Comparison of ENCODE assay signal across 12 cellular contexts in genomic region chr13:48570225-48570828, GRCh38. TPM values are rescaled to one million over a fixed set of nuclear protein-coding genes. Genes with fewer than 3 reads are reported as not detected.
DNase-seq lines count a peak whose midpoint lies in the region; ATAC-seq and TF ChIP-seq lines count a peak whose summit lies in the region.
"Had no signal": no experiment of that assay in that cellular context is flagged by ENCODE, and none has a peak within 500 bp of the region (broad histone marks: within the 10 kb centered on the region; RNA-seq: fewer than 3 reads in every experiment).

No MANE protein-coding gene starts in this region.

- H3K4ac ChIP-seq in H9 (ENCODE audit: low read depth, low read length): no peak overlapping the region

- H3K23me2 ChIP-seq in H9 (ENCODE audit: insufficient read length, low read depth, low read length, poor library complexity, severe bottlenecking): no peaks in the 10 kb centered on the region

- peaks cover 6% of the 10 kb centered on the region for H3F3A ChIP-seq in smooth muscle cell (ENCODE audit: low read depth)

- no peaks in the 10 kb centered on the region for H3K9me3 Mint-ChIP-seq in H9
- H3K9me3 Mint-ChIP-seq: activated B cell treated with CpG ODN at 0.5 μM for 24 hours had no signal

- H3K79me2 ChIP-seq in H9 (ENCODE audit: insufficient read depth, low read length): no peaks in the 10 kb centered on the region
- H3K79me2 ChIP-seq in smooth muscle cell (ENCODE audit: low read depth): no peaks in the 10 kb centered on the region

- intact Hi-C loops in ascending aorta (cut with DNase I): no loop called here
- intact Hi-C loops in left lung (cut with DNase I): loop anchor here in 1 of 2 donors (10.0 kb wide), 2 partner anchors 76 to 166 kb away; no protein-coding TSS in a partner anchor

- H3K27me3 Mint-ChIP-seq in H9 (ENCODE audit: low read depth): no peaks in the 10 kb centered on the region; the same call in 1 of the 2 replicates

- H4K5ac ChIP-seq in H9 (ENCODE audit: insufficient read length, low read depth, low read length): no peak overlapping the region

- no peak overlapping the region for H4K8ac ChIP-seq in H9 (replicated peaks; ENCODE audit: insufficient read length, low read depth, low read length)

- H3K23ac ChIP-seq in H9 (ENCODE audit: insufficient read length, low read depth, low read length): no peak overlapping the region

- no peaks in the 10 kb centered on the region for H3K36me3 ChIP-seq in ascending aorta
- no peaks in the 10 kb centered on the region for H3K36me3 ChIP-seq in left lung
- no peaks in the 10 kb centered on the region for H3K36me3 ChIP-seq in smooth muscle cell (ENCODE audit: low read depth)
- H3K36me3 ChIP-seq: adrenal gland had no signal

- no peak overlapping the region for H2BK5ac ChIP-seq in H9 (ENCODE audit: insufficient read length, low read length)

- H3K4me1 ChIP-seq in H9 (ENCODE audit: insufficient read depth, low read length): no peaks in the 10 kb centered on the region; the same call in 1 of the 2 replicates
- H3K4me1 ChIP-seq in ascending aorta: peaks cover 3 to 16% of the 10 kb centered on the region in 2 donors
- H3K4me1 ChIP-seq in left lung: peaks cover 13 to 86% of the 10 kb centered on the region in 2 donors
- H3K4me1 ChIP-seq in smooth muscle cell (ENCODE audit: low read depth): peaks cover 7% of the 10 kb centered on the region

- no peaks in the 10 kb centered on the region for H3K36me3 Mint-ChIP-seq in H9 (ENCODE audit: insufficient read depth in 1 of 3, low read depth in 3 of 3)

- H2BK15ac ChIP-seq in H9 (ENCODE audit: low read depth, low read length): no peak overlapping the region

- H2BK20ac ChIP-seq in H9 (ENCODE audit: low read depth, low read length, poor library complexity, severe bottlenecking): no peak overlapping the region

- H3K4me3 ChIP-seq in ascending aorta (no peak overlapping the region), left lung (no peak overlapping the region), smooth muscle cell (no peak overlapping the region)
- H3K4me3 ChIP-seq: adrenal gland had no signal

- DNase-seq in H9 (no peak), ascending aorta (ENCODE audit: low spot score in 2 of 2) (no peak), left lung (peak; percentile 64 to 76), smooth muscle cell (lab: John Stamatoyannopoulos, UW; ENCODE audit: unreplicated experiment) (no peak), COLO829 (ENCODE audit: low spot score) (no peak)
- no peak for DNase-seq in activated naive CD4-positive, alpha-beta T cell treated with Interleukin-2 at 50 U/mL for 16 hours
- DNase-seq: activated B cell treated with CpG ODN at 0.5 μM for 24 hours, KG1, mesendoderm had no signal

- peak; percentile 45 for ATAC-seq in left lung
- ATAC-seq in HG03045 (IDR thresholded peaks at IDR 0.05; ENCODE audit: unreplicated experiment): no peak
- no peak for ATAC-seq in HG02970 (IDR thresholded peaks at IDR 0.05; ENCODE audit: low FRiP score, unreplicated experiment)

- H3K9ac ChIP-seq in H9 (ENCODE audit: extremely low read depth, insufficient read length, low read length) (no peak overlapping the region), smooth muscle cell (ENCODE audit: low read depth) (no peak overlapping the region)

- H3K79me1 ChIP-seq in H9 (ENCODE audit: insufficient read depth, low read depth, low read length, poor library complexity, severe bottlenecking): no peaks in the 10 kb centered on the region

- no peak overlapping the region for H3K18ac ChIP-seq in H9 (ENCODE audit: insufficient read length, low read depth, low read length)

- no peak overlapping the region for H3K4me3 Mint-ChIP-seq in H9
- H3K4me3 Mint-ChIP-seq: activated B cell treated with CpG ODN at 0.5 μM for 24 hours had no signal

- H3K56ac ChIP-seq in H9 (ENCODE audit: insufficient read length, low read depth, low read length): no peak overlapping the region

- H3K27ac Mint-ChIP-seq in H9: peak overlapping the region in 2 of 3 experiments; percentile 21 to 78; a peak in 3 of 7 replicates
- H3K27ac Mint-ChIP-seq: activated B cell treated with CpG ODN at 0.5 μM for 24 hours had no signal

- H4K20me1 ChIP-seq in H9 (ENCODE audit: control insufficient read depth, insufficient read depth, insufficient read length) (no peaks in the 10 kb centered on the region), smooth muscle cell (ENCODE audit: low read depth) (no peaks in the 10 kb centered on the region)

- H2AFZ ChIP-seq in H9 (ENCODE audit: low read length) (no peak overlapping the region), smooth muscle cell (ENCODE audit: low read depth) (peak overlapping the region; percentile 99)

- H3K4me2 ChIP-seq in H9 (ENCODE audit: insufficient read depth, insufficient read length, low read length) (no peak overlapping the region), smooth muscle cell (no peak overlapping the region)

- H2BK120ac ChIP-seq in H9 (ENCODE audit: low read depth, low read length, poor library complexity, severe bottlenecking): no peak overlapping the region

- no peak overlapping the region for H3K14ac ChIP-seq in H9 (ENCODE audit: insufficient read depth, low read length)

- no peaks in the 10 kb centered on the region for H3K27me3 ChIP-seq in H9 (ENCODE audit: insufficient read depth, low read length)
- no peaks in the 10 kb centered on the region for H3K27me3 ChIP-seq in ascending aorta
- no peaks in the 10 kb centered on the region for H3K27me3 ChIP-seq in left lung
- no peaks in the 10 kb centered on the region for H3K27me3 ChIP-seq in smooth muscle cell (ENCODE audit: low read depth)
- H3K27me3 ChIP-seq: adrenal gland had no signal

- H3K9me3 ChIP-seq in H9 (ENCODE audit: control insufficient read depth, low read depth, low read length): no peaks in the 10 kb centered on the region
- no peaks in the 10 kb centered on the region for H3K9me3 ChIP-seq in ascending aorta
- H3K9me3 ChIP-seq in left lung: no peaks in the 10 kb centered on the region
- no peaks in the 10 kb centered on the region for H3K9me3 ChIP-seq in smooth muscle cell (replicated peaks; ENCODE audit: low read depth)
- H3K9me3 ChIP-seq: adrenal gland had no signal

- WGBS in H9 (ENCODE audit: extremely low coverage, insufficient read length, low lambda C conversion rate): no CpG with 5 or more reads among the region's 8 CpGs
- 81% methylated on average over 8 of the region's 8 CpGs for WGBS in smooth muscle cell (ENCODE audit: low lambda C conversion rate)

- H3K4me1 Mint-ChIP-seq in H9: peaks cover 8 to 10% of the 10 kb centered on the region in 2 experiments

- H2AK5ac ChIP-seq in H9 (ENCODE audit: insufficient read length, low read length): no peak overlapping the region

- H3K27ac ChIP-seq in H9 (ENCODE audit: insufficient read length, low read depth, low read length) (no peak overlapping the region), ascending aorta (peak overlapping the region; percentile 76 to 92), left lung (peak overlapping the region; percentile 79 to 95), smooth muscle cell (ENCODE audit: low read depth) (no peak overlapping the region)

- no peak overlapping the region for H2BK12ac ChIP-seq in H9 (ENCODE audit: insufficient read length, low read depth, low read length)

- no peak overlapping the region for H4K91ac ChIP-seq in H9 (ENCODE audit: insufficient read length, low read depth, low read length)

- no peak overlapping the region for H3T11ph ChIP-seq in H9 (ENCODE audit: low read length)

- TF ChIP-seq CTCF in H9 (conservative IDR thresholded peaks at IDR 0.05): no peak
- TF ChIP-seq CTCF in ascending aorta (IDR thresholded peaks at IDR 0.05): no peak
- TF ChIP-seq CTCF in left lung (IDR thresholded peaks at IDR 0.05): no peak
- TF ChIP-seq CTCF in smooth muscle cell (IDR thresholded peaks at IDR 0.05; ENCODE audit: borderline replicate concordance, insufficient read depth, poor library complexity, severe bottlenecking): no peak

RNA-seq across cellular contexts. Expression of gene RCBTB2, which starts 37.4 kb away (rescaled TPM):
- total RNA-seq in H9 (2021): 11.5 and 11.7 TPM in 2 replicates
- 1.8 TPM for total RNA-seq in ascending aorta
- 10 to 100 TPM; 17.1 to 17.2 TPM for total RNA-seq in left lung
- 2.6 and 5.0 TPM in 2 replicates for total RNA-seq in smooth muscle cell
- 1.8 and 3.7 TPM in 2 replicates for polyA plus RNA-seq in smooth muscle cell

Comparison
In these comparisons a context has a peak if more than half of its experiments do, and no peak if none do; other contexts are left out.
1. DNase-seq: peak in left lung (2 of 2); none in H9 (single experiment), ascending aorta (0 of 2), smooth muscle cell (single experiment), COLO829 (single experiment) and activated naive CD4-positive, alpha-beta T cell treated with Interleukin-2 at 50 U/mL for 16 hours (single experiment).
2. H3K27ac ChIP-seq: peak in ascending aorta (2 of 2) and left lung (2 of 2); none in H9 (single experiment) and smooth muscle cell (single experiment).